ENCODE assay signal across 1 cellular context in genomic region chr1:117654485-117655219, GRCh38.
A peak's percentile ranks its signal among the peaks of the same experiment; 100 is the strongest.
TF ChIP-seq lines count a peak whose summit lies in the region.

No MANE protein-coding gene starts in this region.

TF ChIP-seq in GM12878, 131 proteins besides CTCF, POLR2A, EP300 and RAD21 (continued from another document and continues in another):
- TF ChIP-seq ZBTB11 (CRISPR knock-in tag; IDR thresholded peaks at IDR 0.05) (no peak), CBX3 (IDR thresholded peaks at IDR 0.05; ENCODE audit: borderline replicate concordance, low read depth) (no peak), ZNF687 (IDR thresholded peaks at IDR 0.05) (no peak), PBX3 (IDR thresholded peaks at IDR 0.05; ENCODE audit: insufficient replicate concordance, low read depth, low read length) (no peak), CBFB (IDR thresholded peaks at IDR 0.05; ENCODE audit: low read depth) (0 out of 2 replicates have a peak, but pooled peaks have one; percentile 40), ZNF217 (IDR thresholded peaks at IDR 0.05) (no peak), ATF2 (IDR thresholded peaks at IDR 0.05; ENCODE audit: low read length) (peak; percentile 79), CEBPZ (IDR thresholded peaks at IDR 0.05; ENCODE audit: low read depth, low read length) (no peak), NKRF (conservative IDR thresholded peaks at IDR 0.05) (no peak), SMARCA5 (IDR thresholded peaks at IDR 0.05) (0 out of 2 replicates have a peak, but pooled peaks have one; percentile 8), MYC (IDR thresholded peaks at IDR 0.05; ENCODE audit: insufficient read depth, insufficient read length, insufficient replicate concordance, low read length, severe bottlenecking) (no peak), STAT1 (conservative IDR thresholded peaks at IDR 0.05) (no peak), ATF3 (IDR thresholded peaks at IDR 0.05; ENCODE audit: borderline replicate concordance, extremely low read depth, low read depth, low read length) (no peak), TCF12 (IDR thresholded peaks at IDR 0.05; ENCODE audit: low read depth, low read length) (peak; percentile 91; the same call in 1 of the 2 replicates), ZBED1 (IDR thresholded peaks at IDR 0.05; ENCODE audit: borderline replicate concordance) (no peak), BMI1 (IDR thresholded peaks at IDR 0.05; ENCODE audit: borderline replicate concordance) (no peak), RBBP5 (conservative IDR thresholded peaks at IDR 0.05) (no peak), SMAD1 (IDR thresholded peaks at IDR 0.05; ENCODE audit: low read depth, partially characterized antibody) (no peak), EGR1 (IDR thresholded peaks at IDR 0.05; ENCODE audit: borderline replicate concordance in 1 of 2, low read depth in 2 of 2, low read length in 2 of 2) (no peak), YY1 (IDR thresholded peaks at IDR 0.05; ENCODE audit: low read depth, low read length) (no peak), HDAC6 (IDR thresholded peaks at IDR 0.05; ENCODE audit: unreplicated experiment) (no peak), SUPT20H (IDR thresholded peaks at IDR 0.05; ENCODE audit: borderline replicate concordance, control insufficient read depth, low read depth, low read length) (no peak), PAX8 (IDR thresholded peaks at IDR 0.05) (no peak), ELK1 (IDR thresholded peaks at IDR 0.05; ENCODE audit: low read depth, low read length) (no peak), SP1 (IDR thresholded peaks at IDR 0.05; ENCODE audit: low read depth, low read length) (peak; percentile 68), BCL3 (IDR thresholded peaks at IDR 0.05; ENCODE audit: borderline replicate concordance, insufficient read depth, low read depth, low read length, poor library complexity, severe bottlenecking) (no peak), KAT2A (conservative IDR thresholded peaks at IDR 0.05; ENCODE audit: control insufficient read depth, low read depth, low read length) (no peak), ESRRA (IDR thresholded peaks at IDR 0.05; ENCODE audit: low read length) (no peak), FOS (IDR thresholded peaks at IDR 0.05; ENCODE audit: borderline replicate concordance, extremely low read depth, insufficient read length) (no peak), E4F1 (IDR thresholded peaks at IDR 0.05; ENCODE audit: borderline replicate concordance, partially characterized antibody) (no peak), RB1 (IDR thresholded peaks at IDR 0.05; ENCODE audit: borderline replicate concordance) (no peak), PKNOX1 (IDR thresholded peaks at IDR 0.05) (no peak), ETV6 (conservative IDR thresholded peaks at IDR 0.05 in 1 of 2, IDR thresholded peaks at IDR 0.05 in 1 of 2; ENCODE audit: borderline replicate concordance in 1 of 2, low read depth in 1 of 2) (peak in 1 of 2 experiments; percentile 91; a peak in 2 of 4 replicates)
